ENCODE assay signal across 6 cellular contexts in the genomic region with DNA sequence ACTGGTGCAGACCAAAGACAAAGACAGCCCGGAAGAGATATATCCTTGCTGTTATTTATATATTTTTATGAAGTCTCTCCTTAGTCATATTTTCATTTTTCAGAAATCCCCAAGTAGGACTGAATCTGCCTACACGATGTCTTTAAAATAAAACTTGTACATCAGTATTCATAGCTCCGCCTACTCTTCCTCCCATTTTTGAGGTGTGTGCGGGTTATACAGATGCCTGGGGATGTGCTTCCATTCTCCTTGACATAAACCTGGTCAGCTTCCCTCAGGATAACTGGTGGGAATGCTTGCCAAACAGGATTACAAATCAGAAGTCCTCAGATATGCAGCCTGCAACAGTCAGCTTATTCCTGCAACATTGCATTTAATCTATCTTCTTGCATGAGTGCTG.
"Had no signal": no experiment of that assay in that cellular context is flagged by ENCODE, and none has a peak within 500 bp of the region (broad histone marks: within the 10 kb centered on the region; RNA-seq: fewer than 3 reads in every experiment).

No MANE protein-coding gene starts in this region.

- DNase-seq: GM23248, GOT3, H7, H9, HCEC 1CT, HFFc6 had no signal
